32 cellular contexts compared by ENCODE assay signal in the genomic region with DNA sequence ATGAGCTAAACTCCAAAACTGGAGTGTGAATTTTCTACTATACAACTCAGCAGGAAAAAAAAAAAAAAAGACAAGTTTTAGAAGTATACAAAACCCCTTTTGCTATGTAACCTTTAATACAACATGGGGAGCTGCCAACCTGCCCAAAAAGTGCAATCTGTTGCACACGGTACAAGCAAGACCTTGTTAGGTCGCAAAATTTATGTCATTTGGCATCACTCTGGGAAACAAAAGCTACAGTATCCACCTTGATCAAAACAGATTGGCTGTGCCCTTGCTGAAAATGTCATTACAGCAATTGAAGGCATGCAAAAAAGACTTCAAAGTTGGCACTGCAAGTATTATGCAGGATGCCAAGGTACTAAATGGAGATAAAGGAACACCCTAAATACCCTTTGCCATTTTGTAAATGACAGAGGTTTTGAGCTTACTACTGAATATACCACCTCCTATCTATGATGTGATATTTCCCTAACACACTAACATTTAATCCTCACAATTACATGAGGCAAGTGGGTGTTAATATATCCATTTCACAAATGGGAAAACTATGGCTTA.
"Had no signal": no experiment of that assay in that cellular context is flagged by ENCODE, and none has a peak within 500 bp of the region (broad histone marks: within the 10 kb centered on the region; RNA-seq: fewer than 3 reads in every experiment).

No MANE protein-coding gene starts in this region.

- H3K9ac ChIP-seq: KMS-11, SK-N-SH had no signal

- FAIRE-seq: TTC549 had no signal

- H3K27me3 ChIP-seq: brain microvascular endothelial cell, SJSA1 had no signal

- H3K27ac Mint-ChIP-seq: activated CD4-positive, alpha-beta T cell treated with anti-CD3 and anti-CD28 coated beads, Interleukin-2, amount 10 ng/mL, durations not matched to agents 24 days and 14 days; activated CD8-positive, alpha-beta T cell treated with anti-CD3 and anti-CD28 coated beads for 36 hours; activated naive CD8-positive, alpha-beta T cell treated with anti-CD3 and anti-CD28 coated beads for 36 hours; activated T-cell treated with anti-CD3 and anti-CD28 coated beads, Interleukin-2, amount 50 U/mL, for 72 hours; activated T-helper 17 cell treated with anti-CD3 and anti-CD28 coated beads, Interleukin-2, amount 50 U/mL, for 72 hours; T-helper 1 cell treated with Interleukin-12 subunit alpha and Interleukin-12 subunit beta and Interleukin-4 antibody, amounts not matched to agents 30 μg/mL and 1 μg/mL, for 36 hours; T-helper 2 cell treated with Interferon-gamma antibody and Interleukin-4, amounts not matched to agents 5 μg/mL and 100 μg/mL, for 36 hours had no signal

- H3K4me3 Mint-ChIP-seq: activated CD4-positive, alpha-beta T cell treated with anti-CD3 and anti-CD28 coated beads, Interleukin-2, amount 10 ng/mL, durations not matched to agents 24 days and 14 days; activated CD8-positive, alpha-beta T cell treated with anti-CD3 and anti-CD28 coated beads for 36 hours; activated naive CD8-positive, alpha-beta T cell treated with anti-CD3 and anti-CD28 coated beads for 36 hours; activated T-cell treated with anti-CD3 and anti-CD28 coated beads, Interleukin-2, amount 50 U/mL, for 72 hours; activated T-helper 17 cell treated with anti-CD3 and anti-CD28 coated beads, Interleukin-2, amount 50 U/mL, for 72 hours; central memory CD8-positive, alpha-beta T cell; T-helper 1 cell treated with Interleukin-12 subunit alpha and Interleukin-12 subunit beta and Interleukin-4 antibody, amounts not matched to agents 30 μg/mL and 1 μg/mL, for 36 hours; T-helper 2 cell treated with Interferon-gamma antibody and Interleukin-4, amounts not matched to agents 5 μg/mL and 100 μg/mL, for 36 hours had no signal

- H3K4me1 ChIP-seq: SJSA1 had no signal

- H3K4me3 ChIP-seq: SJSA1 had no signal

- H3K27me3 Mint-ChIP-seq: activated CD8-positive, alpha-beta T cell treated with anti-CD3 and anti-CD28 coated beads for 36 hours; activated naive CD8-positive, alpha-beta T cell treated with anti-CD3 and anti-CD28 coated beads for 36 hours; central memory CD8-positive, alpha-beta T cell had no signal

- ATAC-seq: activated CD8-positive, alpha-beta T cell treated with anti-CD3 and anti-CD28 coated beads for 36 hours; activated T-cell treated with anti-CD3 and anti-CD28 coated beads, Interleukin-2, amount 50 U/mL, for 72 hours; activated T-helper 17 cell treated with anti-CD3 and anti-CD28 coated beads, Interleukin-2, amount 50 U/mL, for 72 hours had no signal

- H3K9me3 Mint-ChIP-seq: activated CD8-positive, alpha-beta T cell treated with anti-CD3 and anti-CD28 coated beads for 36 hours; activated T-helper 17 cell treated with anti-CD3 and anti-CD28 coated beads, Interleukin-2, amount 50 U/mL, for 72 hours; central memory CD8-positive, alpha-beta T cell; T-helper 1 cell treated with Interleukin-12 subunit alpha and Interleukin-12 subunit beta and Interleukin-4 antibody, amounts not matched to agents 30 μg/mL and 1 μg/mL, for 36 hours had no signal

- H3K9me3 ChIP-seq: SJSA1, SK-N-SH had no signal

- H3K4me2 ChIP-seq: KMS-11, SK-N-SH had no signal

- H3K27ac ChIP-seq: brain microvascular endothelial cell, KMS-11, SJSA1 had no signal

- DNase-seq: activated CD4-positive, alpha-beta T cell treated with anti-CD3 and anti-CD28 coated beads, Interleukin-2, amount 10 ng/mL, durations not matched to agents 24 days and 14 days; activated CD4-positive, alpha-beta T cell treated with anti-CD3 and anti-CD28 coated beads, Interleukin-2, amount 50 U/mL, for 4 hours; activated CD8-positive, alpha-beta T cell treated with anti-CD3 and anti-CD28 coated beads for 36 hours; activated effector memory CD4-positive, alpha-beta T cell treated with anti-CD3 and anti-CD28 coated beads, Interleukin-2, amount 50 U/mL, for 16 hours; activated naive CD4-positive, alpha-beta T cell; activated naive CD4-positive, alpha-beta T cell treated with anti-CD3 and anti-CD28 coated beads, Interleukin-2, amount 50 U/mL, for 16 hours; activated naive CD8-positive, alpha-beta T cell treated with anti-CD3 and anti-CD28 coated beads for 36 hours; activated T-cell treated with anti-CD3 and anti-CD28 coated beads, Interleukin-2, amount 50 U/mL, for 1 hour; activated T-cell treated with anti-CD3 and anti-CD28 coated beads, Interleukin-2, amount 50 U/mL, for 72 hours; amniotic stem cell; aorta; brain microvascular endothelial cell; NCI-H1092 treated with DMSO at 0.1 percent for 48 hours; NCI-H1417; NCI-H146; NCI-H187; NCI-H2029 treated with DMSO at 0.1 percent for 48 hours; NCI-H2107; NCI-H2171; NCI-H510A; NCI-H526; NCI-H748 treated with DMSO at 0.1 percent for 48 hours; NK-92 treated with Interleukin-12 subunit alpha and Interleukin-12 subunit beta, amount 100 ng/mL, for 24 hours; SHP77 treated with DMSO at 0.1 percent for 48 hours; SK-N-SH had no signal
